Comparison of ENCODE assay signal across 13 cellular contexts in genomic region chr6:88179692-88180091, GRCh38. TPM values are rescaled to one million over a fixed set of nuclear protein-coding genes. Genes with fewer than 3 reads are reported as not detected.
DNase-seq lines count a peak whose midpoint lies in the region; ATAC-seq lines count a peak whose summit lies in the region.
"Had no signal": no experiment of that assay in that cellular context is flagged by ENCODE, and none has a peak within 500 bp of the region (broad histone marks: within the 10 kb centered on the region; RNA-seq: fewer than 3 reads in every experiment).

No MANE protein-coding gene starts in this region.

- peak; percentile 72 for ATAC-seq in HG02759 (IDR thresholded peaks at IDR 0.05; ENCODE audit: unreplicated experiment)
- peak; percentile 90 for ATAC-seq in stimulated activated memory B cell treated with anti-CD40 and anti-IgM and Interleukin-4, amounts not matched to agents 10 μg/mL and 1 μg/mL and 100 μg/mL, for 72 hours
- ATAC-seq: A549, right cardiac atrium had no signal

- peaks cover 3% of the 10 kb centered on the region for H3K36me3 Mint-ChIP-seq in IgD-negative memory B cell
- H3K36me3 Mint-ChIP-seq in stimulated activated memory B cell treated with anti-CD40 and anti-IgM and Interleukin-4, amounts not matched to agents 10 μg/mL and 1 μg/mL and 100 μg/mL, for 72 hours, result peaks cover 6% of the 10 kb centered on the region

- peak overlapping the region; percentile 75 to 94 (median 90) for H3K4me3 Mint-ChIP-seq in IgD-negative memory B cell
- peak overlapping the region; percentile 87 for H3K4me3 Mint-ChIP-seq in stimulated activated memory B cell treated with anti-CD40 and anti-IgM and Interleukin-4, amounts not matched to agents 10 μg/mL and 1 μg/mL and 100 μg/mL, for 72 hours

- DNase-seq in SKM-1 treated with dmso at 0.1 percent for 144 hours (lab: John Stamatoyannopoulos, UW; ENCODE audit: unreplicated experiment) (peak; percentile 7), SKM-1 (lab: John Stamatoyannopoulos, UW; ENCODE audit: unreplicated experiment) (no peak), NCI-H1417 treated with DMSO at 0.1 percent for 48 hours (lab: John Stamatoyannopoulos, UW) (no peak), DMS 273 (lab: John Stamatoyannopoulos, UW; ENCODE audit: unreplicated experiment) (no peak), amygdala (lab: John Stamatoyannopoulos, UW) (no peak)
- DNase-seq: NCI-H1417; right cardiac atrium; stimulated activated naive CD4-positive, alpha-beta T cell had no signal

- H3K27me3 Mint-ChIP-seq in IgD-negative memory B cell, result peaks cover 1% of the 10 kb centered on the region
- H3K27me3 Mint-ChIP-seq in stimulated activated memory B cell treated with anti-CD40 and anti-IgM and Interleukin-4, amounts not matched to agents 10 μg/mL and 1 μg/mL and 100 μg/mL, for 72 hours, result no peaks in the 10 kb centered on the region

- peaks cover 0 to 6% (median 2%) of the 10 kb centered on the region in 3 donors for H3K9me3 Mint-ChIP-seq in IgD-negative memory B cell
- peaks cover 3% of the 10 kb centered on the region for H3K9me3 Mint-ChIP-seq in stimulated activated memory B cell treated with anti-CD40 and anti-IgM and Interleukin-4, amounts not matched to agents 10 μg/mL and 1 μg/mL and 100 μg/mL, for 72 hours
- H3K9me3 Mint-ChIP-seq: activated T-helper 2 cell treated with anti-CD3 and anti-CD28 coated beads, Interferon-gamma antibody, Interleukin-2, Interleukin-4, amounts not matched to agents 10 μg/mL and 5 μg/mL and 100 μg/mL, durations not matched to agents 14 hours and 24 hours and 36 hours had no signal

- H3K4me1 Mint-ChIP-seq in IgD-negative memory B cell, result peaks cover 32 to 58% (median 33%) of the 10 kb centered on the region in 3 donors
- peaks cover 56% of the 10 kb centered on the region for H3K4me1 Mint-ChIP-seq in stimulated activated memory B cell treated with anti-CD40 and anti-IgM and Interleukin-4, amounts not matched to agents 10 μg/mL and 1 μg/mL and 100 μg/mL, for 72 hours

- H3K27ac Mint-ChIP-seq in IgD-negative memory B cell, result peak overlapping the region; percentile 80 to 95 (median 94)
- peak overlapping the region; percentile 97 for H3K27ac Mint-ChIP-seq in stimulated activated memory B cell treated with anti-CD40 and anti-IgM and Interleukin-4, amounts not matched to agents 10 μg/mL and 1 μg/mL and 100 μg/mL, for 72 hours
- H3K27ac Mint-ChIP-seq: activated T-helper 2 cell treated with anti-CD3 and anti-CD28 coated beads, Interferon-gamma antibody, Interleukin-2, Interleukin-4, amounts not matched to agents 10 μg/mL and 5 μg/mL and 100 μg/mL, durations not matched to agents 14 hours and 24 hours and 36 hours had no signal

RNA-seq across cellular contexts. Expression of gene CNR1, which starts 13.5 kb away (rescaled TPM):
- 2.5 TPM for polyA plus RNA-seq in IgD-negative memory B cell
